In the genomic region with DNA sequence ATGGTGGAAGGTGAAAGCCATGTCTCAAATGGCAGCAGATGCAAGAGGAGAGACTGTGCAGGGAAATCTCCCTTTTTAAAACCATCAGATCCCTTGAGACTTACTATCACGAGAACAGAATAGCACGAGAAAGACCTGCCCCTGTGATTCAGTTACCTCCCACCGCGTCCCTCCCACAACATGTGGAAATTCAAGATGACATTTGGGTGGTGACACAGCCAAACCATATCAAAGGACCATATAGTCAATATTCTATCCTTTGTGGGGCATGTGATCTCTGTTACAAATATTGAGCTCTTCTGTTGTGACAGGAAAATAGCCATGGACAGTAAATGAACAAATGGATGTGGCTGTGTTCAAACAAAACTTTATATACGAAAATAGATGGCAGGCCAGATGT, we compare ENCODE assay signal across 18 cellular contexts.
DNase-seq lines count a peak whose midpoint lies in the region.
"Had no signal": no experiment of that assay in that cellular context is flagged by ENCODE, and none has a peak within 500 bp of the region (broad histone marks: within the 10 kb centered on the region; RNA-seq: fewer than 3 reads in every experiment).

No MANE protein-coding gene starts in this region.

- H3K9me3 Mint-ChIP-seq in activated CD4-positive, alpha-beta T cell treated with anti-CD3 and anti-CD28 coated beads, Interleukin-2, amount 10 ng/mL, durations not matched to agents 24 days and 14 days: no peaks in the 10 kb centered on the region
- H3K9me3 Mint-ChIP-seq in activated CD4-positive, alpha-beta T cell treated with anti-CD3 and anti-CD28 coated beads, Interleukin-2, amount 10 ng/mL, durations not matched to agents 7 days and 5 days: no peaks in the 10 kb centered on the region
- H3K9me3 Mint-ChIP-seq in stimulated activated naive CD8-positive, alpha-beta T cell treated with anti-CD3 and anti-CD28 coated beads, Interleukin-15, Interleukin-2, amounts not matched to agents 100 ng/mL and 50 ng/mL, for 24 hours: no peaks in the 10 kb centered on the region
- H3K9me3 Mint-ChIP-seq: CD14-positive monocyte had no signal

- CTCF ChIA-PET in activated CD4-positive, alpha-beta T cell treated with anti-CD3 and anti-CD28 coated beads, Interleukin-2, amount 10 ng/mL, durations not matched to agents 7 days and 5 days (lab: Charles Lee): interaction anchor here (1.6 kb wide), 1 partner anchor 10 kb away, joined by 3 read pairs; no protein-coding TSS in a partner anchor

- H3K27me3 Mint-ChIP-seq in activated CD4-positive, alpha-beta T cell treated with anti-CD3 and anti-CD28 coated beads, Interleukin-2, amount 10 ng/mL, durations not matched to agents 24 days and 14 days: no peaks in the 10 kb centered on the region
- H3K27me3 Mint-ChIP-seq in activated CD4-positive, alpha-beta T cell treated with anti-CD3 and anti-CD28 coated beads, Interleukin-2, amount 10 ng/mL, durations not matched to agents 7 days and 5 days: no peaks in the 10 kb centered on the region
- no peaks in the 10 kb centered on the region for H3K27me3 Mint-ChIP-seq in stimulated activated naive CD8-positive, alpha-beta T cell treated with anti-CD3 and anti-CD28 coated beads, Interleukin-15, Interleukin-2, amounts not matched to agents 100 ng/mL and 50 ng/mL, for 24 hours

- peaks cover 57% of the 10 kb centered on the region for H3K36me3 Mint-ChIP-seq in activated CD4-positive, alpha-beta T cell treated with anti-CD3 and anti-CD28 coated beads, Interleukin-2, amount 10 ng/mL, durations not matched to agents 24 days and 14 days (ENCODE audit: low read depth)
- peaks cover 62% of the 10 kb centered on the region for H3K36me3 Mint-ChIP-seq in activated CD4-positive, alpha-beta T cell treated with anti-CD3 and anti-CD28 coated beads, Interleukin-2, amount 10 ng/mL, durations not matched to agents 7 days and 5 days (ENCODE audit: low read depth)
- peaks cover 86% of the 10 kb centered on the region for H3K36me3 Mint-ChIP-seq in stimulated activated naive CD8-positive, alpha-beta T cell treated with anti-CD3 and anti-CD28 coated beads, Interleukin-15, Interleukin-2, amounts not matched to agents 100 ng/mL and 50 ng/mL, for 24 hours (ENCODE audit: low read depth)

- H3K4me1 Mint-ChIP-seq in activated CD4-positive, alpha-beta T cell treated with anti-CD3 and anti-CD28 coated beads, Interleukin-2, amount 10 ng/mL, durations not matched to agents 24 days and 14 days: peaks cover 25% of the 10 kb centered on the region
- peaks cover 16% of the 10 kb centered on the region for H3K4me1 Mint-ChIP-seq in activated CD4-positive, alpha-beta T cell treated with anti-CD3 and anti-CD28 coated beads, Interleukin-2, amount 10 ng/mL, durations not matched to agents 7 days and 5 days
- H3K4me1 Mint-ChIP-seq in stimulated activated naive CD8-positive, alpha-beta T cell treated with anti-CD3 and anti-CD28 coated beads, Interleukin-15, Interleukin-2, amounts not matched to agents 100 ng/mL and 50 ng/mL, for 24 hours (ENCODE audit: low read depth): peaks cover 23% of the 10 kb centered on the region
- H3K4me1 Mint-ChIP-seq: CD14-positive monocyte had no signal

- H3K27ac Mint-ChIP-seq in activated CD4-positive, alpha-beta T cell treated with anti-CD3 and anti-CD28 coated beads, Interleukin-2, amount 10 ng/mL, durations not matched to agents 24 days and 14 days: peak overlapping the region; percentile 17
- H3K27ac Mint-ChIP-seq in activated CD4-positive, alpha-beta T cell treated with anti-CD3 and anti-CD28 coated beads, Interleukin-2, amount 10 ng/mL, durations not matched to agents 7 days and 5 days: no peak overlapping the region
- peak overlapping the region; percentile 57 for H3K27ac Mint-ChIP-seq in stimulated activated naive CD8-positive, alpha-beta T cell treated with anti-CD3 and anti-CD28 coated beads, Interleukin-15, Interleukin-2, amounts not matched to agents 100 ng/mL and 50 ng/mL, for 24 hours

- H3K4me3 Mint-ChIP-seq in activated CD4-positive, alpha-beta T cell treated with anti-CD3 and anti-CD28 coated beads, Interleukin-2, amount 10 ng/mL, durations not matched to agents 24 days and 14 days: no peak overlapping the region
- H3K4me3 Mint-ChIP-seq in activated CD4-positive, alpha-beta T cell treated with anti-CD3 and anti-CD28 coated beads, Interleukin-2, amount 10 ng/mL, durations not matched to agents 7 days and 5 days: no peak overlapping the region
- no peak overlapping the region for H3K4me3 Mint-ChIP-seq in stimulated activated naive CD8-positive, alpha-beta T cell treated with anti-CD3 and anti-CD28 coated beads, Interleukin-15, Interleukin-2, amounts not matched to agents 100 ng/mL and 50 ng/mL, for 24 hours
- H3K4me3 Mint-ChIP-seq: CD14-positive monocyte had no signal

- intact Hi-C loops in activated CD4-positive, alpha-beta T cell treated with anti-CD3 and anti-CD28 coated beads, Interleukin-2, amount 10 ng/mL, durations not matched to agents 24 days and 14 days (cut with micrococcal nuclease): no loop called here

- no peak for DNase-seq in activated CD4-positive, alpha-beta T cell treated with anti-CD3 and anti-CD28 coated beads, Interleukin-2, amount 10 ng/mL, durations not matched to agents 24 days and 14 days
- no peak for DNase-seq in activated CD4-positive, alpha-beta T cell treated with anti-CD3 and anti-CD28 coated beads, Interleukin-2, amount 10 ng/mL, durations not matched to agents 7 days and 5 days
- DNase-seq in stimulated activated CD4-positive, alpha-beta T cell treated with anti-CD3 and anti-CD28 coated beads, Interleukin-1b, Interleukin-23, amount 100 ng/mL, for 48 hours: peak; percentile 7
- DNase-seq in stimulated activated CD4-positive, alpha-beta T cell treated with anti-CD3 and anti-CD28 coated beads, Interleukin-12 subunit alpha, Interleukin-12 subunit beta, amount 100 ng/mL, for 4 hours: no peak
- peak; percentile 17 for DNase-seq in NCI-H69 (lab: John Stamatoyannopoulos, UW)
- DNase-seq in DMS53 treated with DMSO at 0.1 percent for 48 hours (lab: John Stamatoyannopoulos, UW; ENCODE audit: unreplicated experiment): no peak
- no peak for DNase-seq in RKO (ENCODE audit: low spot score)
- DNase-seq: ACHN, AML-193, DMS53, H7, KG1, NCI-H1436 treated with DMSO at 0.1 percent for 48 hours, NCI-H2107, NCI-H526 treated with DMSO at 0.1 percent for 48 hours, PC-3 had no signal

- POLR2A ChIA-PET in activated CD4-positive, alpha-beta T cell treated with anti-CD3 and anti-CD28 coated beads, Interleukin-2, amount 10 ng/mL, durations not matched to agents 7 days and 5 days (lab: Charles Lee): no interaction called here

Comparison
In these comparisons a context has a peak if more than half of its experiments do, and no peak if none do; other contexts are left out.
1. DNase-seq: peak in stimulated activated CD4-positive, alpha-beta T cell treated with anti-CD3 and anti-CD28 coated beads, Interleukin-1b, Interleukin-23, amount 100 ng/mL, for 48 hours (single experiment) and NCI-H69 (single experiment); none in activated CD4-positive, alpha-beta T cell treated with anti-CD3 and anti-CD28 coated beads, Interleukin-2, amount 10 ng/mL, durations not matched to agents 24 days and 14 days (single experiment), activated CD4-positive, alpha-beta T cell treated with anti-CD3 and anti-CD28 coated beads, Interleukin-2, amount 10 ng/mL, durations not matched to agents 7 days and 5 days (single experiment), stimulated activated CD4-positive, alpha-beta T cell treated with anti-CD3 and anti-CD28 coated beads, Interleukin-12 subunit alpha, Interleukin-12 subunit beta, amount 100 ng/mL, for 4 hours (single experiment), DMS53 treated with DMSO at 0.1 percent for 48 hours (single experiment) and RKO (single experiment).